Comparison of ENCODE assay signal across 16 cellular contexts in genomic region chr18:46469186-46469915, GRCh38.
A peak's percentile ranks its signal among the peaks of the same experiment; 100 is the strongest.
DNase-seq lines count a peak whose midpoint lies in the region; TF ChIP-seq lines count a peak whose summit lies in the region.
"Had no signal": no experiment of that assay in that cellular context is flagged by ENCODE, and none has a peak within 500 bp of the region (broad histone marks: within the 10 kb centered on the region; RNA-seq: fewer than 3 reads in every experiment).

No MANE protein-coding gene starts in this region.

- no peak overlapping the region for H2AFZ ChIP-seq in hepatocyte

- H3K79me2 ChIP-seq in hepatocyte = no peaks in the 10 kb centered on the region

- no peaks in the 10 kb centered on the region for H4K20me1 ChIP-seq in hepatocyte (ENCODE audit: insufficient read depth, poor library complexity, severe bottlenecking)
- H4K20me1 ChIP-seq: BLaER1 had no signal

- H3K36me3 ChIP-seq in hepatocyte (replicated peaks; ENCODE audit: insufficient read depth, low read depth) = no peaks in the 10 kb centered on the region
- H3K36me3 ChIP-seq in BE2C = no peaks in the 10 kb centered on the region
- no peaks in the 10 kb centered on the region for H3K36me3 ChIP-seq in testis (ENCODE audit: low read depth, missing control alignments)
- H3K36me3 ChIP-seq: BLaER1, heart right ventricle, ovary, SJSA1 had no signal

- H3K4me3 ChIP-seq in hepatocyte = no peak overlapping the region
- H3K4me3 ChIP-seq in BE2C (ENCODE audit: low read depth, low read length) = no peak overlapping the region
- H3K4me3 ChIP-seq in testis = no peak overlapping the region
- H3K4me3 ChIP-seq: BLaER1, heart right ventricle, lung, ovary, SJSA1 had no signal

- H3K4me1 ChIP-seq in hepatocyte (ENCODE audit: insufficient read depth) (peaks cover 5% of the 10 kb centered on the region), BE2C (no peaks in the 10 kb centered on the region), testis (no peaks in the 10 kb centered on the region)

- no peaks in the 10 kb centered on the region for H3K9me2 ChIP-seq in hepatocyte (replicated peaks; ENCODE audit: insufficient read depth)

- TF ChIP-seq POLR2A in testis (IDR thresholded peaks at IDR 0.05) = no peak

- H3K27ac ChIP-seq in RWPE1 (peak overlapping the region; percentile 48), hepatocyte (peak overlapping the region; percentile 51), testis (no peak overlapping the region)
- H3K27ac ChIP-seq: BLaER1, heart right ventricle, ovary, SJSA1 had no signal

- H3K9me3 ChIP-seq in hepatocyte (ENCODE audit: low read depth) (no peaks in the 10 kb centered on the region), BE2C (no peaks in the 10 kb centered on the region), testis (no peaks in the 10 kb centered on the region)
- H3K9me3 ChIP-seq: BLaER1, heart right ventricle, ovary, SJSA1 had no signal

- TF ChIP-seq CTCF in RWPE1 (conservative IDR thresholded peaks at IDR 0.05; ENCODE audit: low read depth) (no peak), hepatocyte (IDR thresholded peaks at IDR 0.05; ENCODE audit: poor library complexity) (no peak), BE2C (IDR thresholded peaks at IDR 0.05; ENCODE audit: low read depth, low read length) (no peak), testis (IDR thresholded peaks at IDR 0.05) (no peak)

- 40% methylated on average over 3 of the region's 3 CpGs for WGBS in hepatocyte (ENCODE audit: low lambda C conversion rate, missing lambda C conversion rate)
- 55 to 67% methylated on average over 3 of the region's 3 CpGs for WGBS in testis, 2 donors

- POLR2A ChIA-PET in RWPE1 (lab: Yijun Ruan, JAX; ENCODE audit: low non-redundant PET) = no interaction called here

- H3K4me2 ChIP-seq in hepatocyte = no peak overlapping the region
- H3K4me2 ChIP-seq: BLaER1 had no signal

- CTCF ChIA-PET in RWPE1 (lab: Yijun Ruan, JAX) = no interaction called here

- peaks cover 2% of the 10 kb centered on the region for H3K27me3 ChIP-seq in hepatocyte
- H3K27me3 ChIP-seq in BE2C = no peaks in the 10 kb centered on the region
- H3K27me3 ChIP-seq in testis = no peaks in the 10 kb centered on the region
- H3K27me3 ChIP-seq: BLaER1, heart right ventricle, ovary, SJSA1 had no signal

- peak; percentile 60 for DNase-seq in DMS 273 treated with DMSO at 0.1 percent for 48 hours (lab: John Stamatoyannopoulos, UW)
- DNase-seq in NCI-H2029 (lab: John Stamatoyannopoulos, UW) = peak; percentile 19
- DNase-seq in RWPE1 (ENCODE audit: low spot score) = peak; percentile 28
- DNase-seq in hepatocyte (ENCODE audit: low spot score) = peak; percentile 40
- DNase-seq in BE2C = no peak
- no peak for DNase-seq in mucosa of gallbladder (ENCODE audit: low spot score)
- no peak for DNase-seq in NCI-H774 (lab: John Stamatoyannopoulos, UW)
- DNase-seq in testis = no peak
- DNase-seq: activated T-cell treated with anti-CD3 and anti-CD28 coated beads, Interleukin-2, amount 50 U/mL, for 24 hours; heart right ventricle; NCI-H187 treated with DMSO at 0.1 percent for 48 hours; ovary; stimulated activated naive B cell treated with anti-CD40 and anti-IgM and Interleukin-4, amounts not matched to agents 10 μg/mL and 1 μg/mL and 100 μg/mL, for 72 hours had no signal

- intact Hi-C loops in testis (cut with DNase I; ENCODE audit: low total_unique reads) = no loop called here

Comparison
In these comparisons a context has a peak if more than half of its experiments do, and no peak if none do; other contexts are left out.
1. DNase-seq: peak in DMS 273 treated with DMSO at 0.1 percent for 48 hours (single experiment), NCI-H2029 (single experiment), RWPE1 (single experiment) and hepatocyte (single experiment); none in BE2C (single experiment), mucosa of gallbladder (single experiment), NCI-H774 (single experiment) and testis (single experiment).
2. H3K27ac ChIP-seq: peak in RWPE1 (single experiment) and hepatocyte (single experiment); none in testis (0 of 2).